In the genomic region with DNA sequence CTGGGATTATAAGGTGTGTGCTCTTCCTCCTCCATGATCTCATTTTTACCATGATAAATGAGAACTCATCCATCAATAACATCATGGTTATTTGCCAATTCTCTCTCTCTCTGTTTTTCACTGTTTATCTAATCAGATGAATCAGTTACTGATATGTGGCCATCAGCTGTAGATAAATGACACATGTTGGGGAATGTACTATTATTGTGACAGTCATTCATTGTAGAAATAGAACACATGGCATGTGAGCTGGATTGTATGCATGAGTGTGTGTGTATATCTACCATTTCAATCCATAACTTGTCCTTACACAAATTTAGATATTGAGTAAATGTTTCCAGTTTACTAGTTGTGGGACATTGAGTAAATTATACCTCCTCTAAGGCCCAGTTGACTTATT, we compare ENCODE assay signal across 20 cellular contexts. TPM values are rescaled to one million over a fixed set of nuclear protein-coding genes. Genes with fewer than 3 reads are reported as not detected.
DNase-seq lines count a peak whose midpoint lies in the region; ATAC-seq and TF ChIP-seq lines count a peak whose summit lies in the region.
"Had no signal": no experiment of that assay in that cellular context is flagged by ENCODE, and none has a peak within 500 bp of the region (broad histone marks: within the 10 kb centered on the region; RNA-seq: fewer than 3 reads in every experiment).

No MANE protein-coding gene starts in this region.

- no peak overlapping the region for H3K4me3 Mint-ChIP-seq in activated naive CD4-positive, alpha-beta T cell treated with anti-CD3 and anti-CD28 coated beads, Interleukin-2, amount 10 ng/mL, durations not matched to agents 7 days and 5 days
- peak overlapping the region in 1 of 3 donors; percentile 26 for H3K4me3 Mint-ChIP-seq in T-cell
- no peak overlapping the region for H3K4me3 Mint-ChIP-seq in stimulated activated effector memory CD8-positive, alpha-beta T cell treated with anti-CD3 and anti-CD28 coated beads, Interleukin-12 subunit alpha, Interleukin-12 subunit beta, amount 100 ng/mL, for 72 hours
- no peak overlapping the region for H3K4me3 Mint-ChIP-seq in activated CD4-positive, alpha-beta memory T cell treated with anti-CD3 and anti-CD28 coated beads for 36 hours

- CTCF ChIA-PET in activated naive CD4-positive, alpha-beta T cell treated with anti-CD3 and anti-CD28 coated beads, Interleukin-2, amount 10 ng/mL, durations not matched to agents 7 days and 5 days (lab: Charles Lee), result no interaction called here
- CTCF ChIA-PET in T-cell (lab: Charles Lee), result no interaction called here
- CTCF ChIA-PET in activated CD4-positive, alpha-beta memory T cell treated with anti-CD3 and anti-CD28 coated beads for 36 hours (lab: Charles Lee), result no interaction called here

- no peaks in the 10 kb centered on the region for H3K9me3 Mint-ChIP-seq in activated naive CD4-positive, alpha-beta T cell treated with anti-CD3 and anti-CD28 coated beads, Interleukin-2, amount 10 ng/mL, durations not matched to agents 7 days and 5 days
- no peaks in the 10 kb centered on the region for H3K9me3 Mint-ChIP-seq in activated naive CD4-positive, alpha-beta T cell treated with anti-CD3 and anti-CD28 coated beads, Interleukin-2, amount 50 U/mL, for 72 hours
- no peaks in the 10 kb centered on the region for H3K9me3 Mint-ChIP-seq in T-cell
- H3K9me3 Mint-ChIP-seq in stimulated activated effector memory CD8-positive, alpha-beta T cell treated with anti-CD3 and anti-CD28 coated beads, Interleukin-12 subunit alpha, Interleukin-12 subunit beta, amount 100 ng/mL, for 72 hours, result no peaks in the 10 kb centered on the region
- no peaks in the 10 kb centered on the region for H3K9me3 Mint-ChIP-seq in activated CD4-positive, alpha-beta memory T cell treated with anti-CD3 and anti-CD28 coated beads for 36 hours

- ATAC-seq in activated naive CD4-positive, alpha-beta T cell treated with anti-CD3 and anti-CD28 coated beads, Interleukin-2, amount 50 U/mL, for 72 hours, result no peak
- peak; percentile 24 for ATAC-seq in GM18868 (IDR thresholded peaks at IDR 0.05; ENCODE audit: unreplicated experiment)
- no peak for ATAC-seq in T-cell (replicated peaks in 1 of 4)
- ATAC-seq in stimulated activated effector memory CD8-positive, alpha-beta T cell treated with anti-CD3 and anti-CD28 coated beads, Interleukin-12 subunit alpha, Interleukin-12 subunit beta, amount 100 ng/mL, for 72 hours, result peak; percentile 66

- H3K4me1 Mint-ChIP-seq in activated naive CD4-positive, alpha-beta T cell treated with anti-CD3 and anti-CD28 coated beads, Interleukin-2, amount 10 ng/mL, durations not matched to agents 7 days and 5 days, result peaks cover 17% of the 10 kb centered on the region
- H3K4me1 Mint-ChIP-seq in T-cell, result peaks cover 19 to 31% (median 30%) of the 10 kb centered on the region in 3 donors
- peaks cover 16% of the 10 kb centered on the region for H3K4me1 Mint-ChIP-seq in stimulated activated effector memory CD8-positive, alpha-beta T cell treated with anti-CD3 and anti-CD28 coated beads, Interleukin-12 subunit alpha, Interleukin-12 subunit beta, amount 100 ng/mL, for 72 hours
- peaks cover 25% of the 10 kb centered on the region for H3K4me1 Mint-ChIP-seq in activated CD4-positive, alpha-beta memory T cell treated with anti-CD3 and anti-CD28 coated beads for 36 hours (ENCODE audit: low read depth)

- in situ Hi-C loops in GM13976 (cut with MboI; ENCODE audit: low sequenced_read_pairs, unreplicated experiment), result no loop called here

- POLR2A ChIA-PET in T-cell (lab: Charles Lee), result no interaction called here
- POLR2A ChIA-PET in activated CD4-positive, alpha-beta memory T cell treated with anti-CD3 and anti-CD28 coated beads for 36 hours (lab: Charles Lee), result no interaction called here

- TF ChIP-seq CTCF in GM13976 (IDR thresholded peaks at IDR 0.05; ENCODE audit: borderline replicate concordance, control extremely low read depth, extremely low read depth, insufficient read depth, missing control alignments), result no peak

- intact Hi-C loops in activated CD4-positive, alpha-beta memory T cell treated with anti-CD3 and anti-CD28 coated beads for 36 hours (cut with micrococcal nuclease), result no loop called here

- H3K27ac Mint-ChIP-seq in activated naive CD4-positive, alpha-beta T cell treated with anti-CD3 and anti-CD28 coated beads, Interleukin-2, amount 10 ng/mL, durations not matched to agents 7 days and 5 days, result peak overlapping the region; percentile 28
- no peak overlapping the region for H3K27ac Mint-ChIP-seq in activated naive CD4-positive, alpha-beta T cell treated with anti-CD3 and anti-CD28 coated beads, Interleukin-2, amount 50 U/mL, for 72 hours
- H3K27ac Mint-ChIP-seq in T-cell, result peak overlapping the region; percentile 16 to 81
- peak overlapping the region; percentile 63 for H3K27ac Mint-ChIP-seq in stimulated activated effector memory CD8-positive, alpha-beta T cell treated with anti-CD3 and anti-CD28 coated beads, Interleukin-12 subunit alpha, Interleukin-12 subunit beta, amount 100 ng/mL, for 72 hours
- H3K27ac Mint-ChIP-seq in activated CD4-positive, alpha-beta memory T cell treated with anti-CD3 and anti-CD28 coated beads for 36 hours, result no peak overlapping the region

- peaks cover 5% of the 10 kb centered on the region for H3K27me3 Mint-ChIP-seq in activated naive CD4-positive, alpha-beta T cell treated with anti-CD3 and anti-CD28 coated beads, Interleukin-2, amount 10 ng/mL, durations not matched to agents 7 days and 5 days
- peaks cover 0 to 3% of the 10 kb centered on the region in 2 donors for H3K27me3 Mint-ChIP-seq in T-cell
- H3K27me3 Mint-ChIP-seq in activated CD4-positive, alpha-beta memory T cell treated with anti-CD3 and anti-CD28 coated beads for 36 hours, result no peaks in the 10 kb centered on the region

- H3K36me3 Mint-ChIP-seq in activated naive CD4-positive, alpha-beta T cell treated with anti-CD3 and anti-CD28 coated beads, Interleukin-2, amount 10 ng/mL, durations not matched to agents 7 days and 5 days, result no peaks in the 10 kb centered on the region
- no peaks in the 10 kb centered on the region for H3K36me3 Mint-ChIP-seq in activated naive CD4-positive, alpha-beta T cell treated with anti-CD3 and anti-CD28 coated beads, Interleukin-2, amount 50 U/mL, for 72 hours
- no peaks in the 10 kb centered on the region for H3K36me3 Mint-ChIP-seq in T-cell
- no peaks in the 10 kb centered on the region for H3K36me3 Mint-ChIP-seq in stimulated activated effector memory CD8-positive, alpha-beta T cell treated with anti-CD3 and anti-CD28 coated beads, Interleukin-12 subunit alpha, Interleukin-12 subunit beta, amount 100 ng/mL, for 72 hours
- no peaks in the 10 kb centered on the region for H3K36me3 Mint-ChIP-seq in activated CD4-positive, alpha-beta memory T cell treated with anti-CD3 and anti-CD28 coated beads for 36 hours

- DNase-seq in activated naive CD4-positive, alpha-beta T cell treated with anti-CD3 and anti-CD28 coated beads, Interleukin-2, amount 10 ng/mL, durations not matched to agents 7 days and 5 days, result no peak
- DNase-seq in activated naive CD4-positive, alpha-beta T cell treated with anti-CD3 and anti-CD28 coated beads, Interleukin-2, amount 50 U/mL, for 72 hours (ENCODE audit: low spot score in 2 of 2), result no peak
- no peak for DNase-seq in T-cell
- DNase-seq in stimulated activated effector memory CD8-positive, alpha-beta T cell treated with anti-CD3 and anti-CD28 coated beads, Interleukin-12 subunit alpha, Interleukin-12 subunit beta, amount 100 ng/mL, for 72 hours (ENCODE audit: low spot score in 2 of 2), result no peak
- DNase-seq in activated CD4-positive, alpha-beta memory T cell treated with anti-CD3 and anti-CD28 coated beads for 36 hours, result no peak
- no peak for DNase-seq in NCI-H446 treated with DMSO at 0.1 percent for 48 hours (lab: John Stamatoyannopoulos, UW)
- no peak for DNase-seq in GM13976 (ENCODE audit: low spot score)
- DNase-seq: 8988T; IMR-90; Karpas-422; NCI-H1417; NCI-H1694 treated with DMSO at 0.1 percent for 48 hours; NCI-H2227 treated with DMSO at 0.1 percent for 48 hours; NCI-H510A treated with DMSO at 0.1 percent for 48 hours; NCI-H748 treated with DMSO at 0.1 percent for 48 hours; NK-92 treated with Interleukin-12 subunit alpha and Interleukin-12 subunit beta, amount 100 ng/mL, for 24 hours; SHP77 treated with DMSO at 0.1 percent for 48 hours; SK-N-SH had no signal

RNA-seq across cellular contexts. Expression of a gene that starts 53.0 kb away (rescaled TPM):
- 10 to 100 TPM; 59.1 to 69.0 TPM for total RNA-seq in activated naive CD4-positive, alpha-beta T cell treated with anti-CD3 and anti-CD28 coated beads, Interleukin-2, amount 50 U/mL, for 72 hours
- total RNA-seq in T-cell, result 10 to 100 TPM; 25.7 to 56.0 (median 51.1) TPM
- total RNA-seq in activated CD4-positive, alpha-beta memory T cell treated with anti-CD3 and anti-CD28 coated beads for 36 hours, result 10 to 100 TPM; 74.3 to 76.6 TPM

RNA-seq across cellular contexts. Expression of a gene that starts 59.5 kb away (rescaled TPM):
- total RNA-seq in activated naive CD4-positive, alpha-beta T cell treated with anti-CD3 and anti-CD28 coated beads, Interleukin-2, amount 50 U/mL, for 72 hours, result not detected
- total RNA-seq in T-cell, result under 1 TPM in 1 of 5 donors, not detected in 4; 0.13 TPM
- total RNA-seq in activated CD4-positive, alpha-beta memory T cell treated with anti-CD3 and anti-CD28 coated beads for 36 hours, result not detected
- total RNA-seq: IMR-90, M059J had no signal

Comparison
In these comparisons a context has a peak if more than half of its experiments do, and no peak if none do; other contexts are left out.
1. H3K27ac Mint-ChIP-seq: peak in activated naive CD4-positive, alpha-beta T cell treated with anti-CD3 and anti-CD28 coated beads, Interleukin-2, amount 10 ng/mL, durations not matched to agents 7 days and 5 days (single experiment), T-cell (2 of 2) and stimulated activated effector memory CD8-positive, alpha-beta T cell treated with anti-CD3 and anti-CD28 coated beads, Interleukin-12 subunit alpha, Interleukin-12 subunit beta, amount 100 ng/mL, for 72 hours (single experiment); none in activated naive CD4-positive, alpha-beta T cell treated with anti-CD3 and anti-CD28 coated beads, Interleukin-2, amount 50 U/mL, for 72 hours (0 of 2) and activated CD4-positive, alpha-beta memory T cell treated with anti-CD3 and anti-CD28 coated beads for 36 hours (single experiment).
2. ATAC-seq: peak in GM18868 (single experiment) and stimulated activated effector memory CD8-positive, alpha-beta T cell treated with anti-CD3 and anti-CD28 coated beads, Interleukin-12 subunit alpha, Interleukin-12 subunit beta, amount 100 ng/mL, for 72 hours (single experiment); none in activated naive CD4-positive, alpha-beta T cell treated with anti-CD3 and anti-CD28 coated beads, Interleukin-2, amount 50 U/mL, for 72 hours (0 of 2) and T-cell (0 of 4).